In genomic region chr13:98014766-98015165, GRCh38 we compare ENCODE assay signal across 17 cellular contexts.
DNase-seq lines count a peak whose midpoint lies in the region; ATAC-seq and TF ChIP-seq lines count a peak whose summit lies in the region.
"Had no signal": no experiment of that assay in that cellular context is flagged by ENCODE, and none has a peak within 500 bp of the region (broad histone marks: within the 10 kb centered on the region; RNA-seq: fewer than 3 reads in every experiment).

No MANE protein-coding gene starts in this region.

- H3K9me3 ChIP-seq in CD4-positive, alpha-beta memory T cell (ENCODE audit: control insufficient read depth in 1 of 2, low read length in 2 of 2), result no peaks in the 10 kb centered on the region
- no peaks in the 10 kb centered on the region for H3K9me3 ChIP-seq in mesodermal cell (ENCODE audit: control insufficient read depth, low read length)
- H3K9me3 ChIP-seq in esophagus muscularis mucosa, result no peaks in the 10 kb centered on the region
- H3K9me3 ChIP-seq in ovary, result no peaks in the 10 kb centered on the region
- H3K9me3 ChIP-seq: suprapubic skin had no signal

- H3K4me3 ChIP-seq in CD4-positive, alpha-beta memory T cell (ENCODE audit: low read length in 2 of 2), result no peak overlapping the region
- no peak overlapping the region for H3K4me3 ChIP-seq in mesodermal cell (ENCODE audit: extremely low read depth, insufficient read depth, low read length, poor library complexity, severe bottlenecking)
- no peak overlapping the region for H3K4me3 ChIP-seq in esophagus muscularis mucosa
- no peak overlapping the region for H3K4me3 ChIP-seq in ovary
- H3K4me3 ChIP-seq: suprapubic skin had no signal

- TF ChIP-seq CTCF in chondrocyte (IDR thresholded peaks at IDR 0.05), result no peak
- no peak for TF ChIP-seq CTCF in esophagus muscularis mucosa (IDR thresholded peaks at IDR 0.05)
- TF ChIP-seq CTCF in ovary (IDR thresholded peaks at IDR 0.05), result no peak

- TF ChIP-seq POLR2A in esophagus muscularis mucosa (IDR thresholded peaks at IDR 0.05; ENCODE audit: low read depth) (no peak), ovary (IDR thresholded peaks at IDR 0.05) (no peak)

- H3K4me3 Mint-ChIP-seq in CD4-positive, alpha-beta memory T cell, result no peak overlapping the region
- H3K4me3 Mint-ChIP-seq in chondrocyte (ENCODE audit: unreplicated experiment), result no peak overlapping the region
- no peak overlapping the region for H3K4me3 Mint-ChIP-seq in effector memory CD8-positive, alpha-beta T cell
- H3K4me3 Mint-ChIP-seq: activated CD8-positive, alpha-beta T cell treated with anti-CD3 and anti-CD28 coated beads for 36 hours; activated naive CD4-positive, alpha-beta T cell treated with anti-CD3 and anti-CD28 coated beads for 36 hours; natural killer cell had no signal

- no peaks in the 10 kb centered on the region for H3K27me3 ChIP-seq in CD4-positive, alpha-beta memory T cell (ENCODE audit: insufficient read depth, low read length)
- no peaks in the 10 kb centered on the region for H3K27me3 ChIP-seq in esophagus muscularis mucosa
- H3K27me3 ChIP-seq in ovary, result no peaks in the 10 kb centered on the region
- H3K27me3 ChIP-seq: suprapubic skin had no signal

- no peak for DNase-seq in CD4-positive, alpha-beta memory T cell
- DNase-seq in MV-4-11 (lab: John Stamatoyannopoulos, UW) (peak; percentile 20), chondrocyte (ENCODE audit: low spot score) (no peak), esophagus muscularis mucosa (ENCODE audit: extremely low spot score) (no peak), ovary (no peak), amygdala (lab: John Stamatoyannopoulos, UW) (no peak)
- DNase-seq in effector memory CD8-positive, alpha-beta T cell, result no peak
- DNase-seq: activated CD8-positive, alpha-beta T cell treated with anti-CD3 and anti-CD28 coated beads for 36 hours; activated naive CD4-positive, alpha-beta T cell treated with anti-CD3 and anti-CD28 coated beads for 36 hours; cortex of kidney; left colon; natural killer cell; NCI-H69; Right ventricle myocardium superior had no signal

- no peak for ATAC-seq in effector memory CD8-positive, alpha-beta T cell (replicated peaks)
- ATAC-seq: activated CD8-positive, alpha-beta T cell treated with anti-CD3 and anti-CD28 coated beads for 36 hours; HepG2; left colon; natural killer cell had no signal

- no peaks in the 10 kb centered on the region for H3K4me1 ChIP-seq in CD4-positive, alpha-beta memory T cell (ENCODE audit: insufficient read depth, low read length)
- H3K4me1 ChIP-seq in mesodermal cell (ENCODE audit: control insufficient read depth, insufficient read depth, low read length, poor library complexity, severe bottlenecking) (peaks cover 14% of the 10 kb centered on the region), esophagus muscularis mucosa (no peaks in the 10 kb centered on the region), ovary (ENCODE audit: insufficient read depth) (no peaks in the 10 kb centered on the region)
- H3K4me1 ChIP-seq: suprapubic skin had no signal

- peaks cover 57 to 68% of the 10 kb centered on the region in 2 donors for H3K36me3 Mint-ChIP-seq in CD4-positive, alpha-beta memory T cell
- peaks cover 44% of the 10 kb centered on the region for H3K36me3 Mint-ChIP-seq in chondrocyte (ENCODE audit: low read depth)
- peaks cover 86% of the 10 kb centered on the region for H3K36me3 Mint-ChIP-seq in effector memory CD8-positive, alpha-beta T cell (ENCODE audit: insufficient read depth)

- CTCF ChIA-PET in CD4-positive, alpha-beta memory T cell (lab: Charles Lee; ENCODE audit: partially characterized antibody), result no interaction called here

- peak overlapping the region in 4 of 7 donors; percentile 11 to 68 (median 36) for H3K27ac Mint-ChIP-seq in CD4-positive, alpha-beta memory T cell
- H3K27ac Mint-ChIP-seq in chondrocyte (ENCODE audit: unreplicated experiment), result peak overlapping the region; percentile 76
- no peak overlapping the region for H3K27ac Mint-ChIP-seq in effector memory CD8-positive, alpha-beta T cell
- H3K27ac Mint-ChIP-seq: activated CD8-positive, alpha-beta T cell treated with anti-CD3 and anti-CD28 coated beads for 36 hours; activated naive CD4-positive, alpha-beta T cell treated with anti-CD3 and anti-CD28 coated beads for 36 hours; natural killer cell had no signal

- peaks cover 35% of the 10 kb centered on the region for H3K36me3 ChIP-seq in CD4-positive, alpha-beta memory T cell (ENCODE audit: insufficient read depth, low read length)
- H3K36me3 ChIP-seq in mesodermal cell (ENCODE audit: control insufficient read depth, insufficient read depth, low read length) (peaks cover 82% of the 10 kb centered on the region), esophagus muscularis mucosa (peaks cover 45 to 100% (median 88%) of the 10 kb centered on the region in 4 donors), ovary (no peaks in the 10 kb centered on the region)

- POLR2A ChIA-PET in CD4-positive, alpha-beta memory T cell (lab: Charles Lee; ENCODE audit: partially characterized antibody), result no interaction called here

- no peaks in the 10 kb centered on the region for H3K27me3 Mint-ChIP-seq in CD4-positive, alpha-beta memory T cell
- no peaks in the 10 kb centered on the region for H3K27me3 Mint-ChIP-seq in chondrocyte (ENCODE audit: low read depth)
- no peaks in the 10 kb centered on the region for H3K27me3 Mint-ChIP-seq in effector memory CD8-positive, alpha-beta T cell
- H3K27me3 Mint-ChIP-seq: activated CD8-positive, alpha-beta T cell treated with anti-CD3 and anti-CD28 coated beads for 36 hours had no signal

- H3K4me1 Mint-ChIP-seq in CD4-positive, alpha-beta memory T cell, result peaks cover 0 to 3% (median 0%) of the 10 kb centered on the region in 4 donors
- peaks cover 5% of the 10 kb centered on the region for H3K4me1 Mint-ChIP-seq in chondrocyte (ENCODE audit: low read depth)
- H3K4me1 Mint-ChIP-seq in effector memory CD8-positive, alpha-beta T cell (ENCODE audit: low read depth in 2 of 2), result no peaks in the 10 kb centered on the region
- H3K4me1 Mint-ChIP-seq: natural killer cell had no signal

- intact Hi-C loops in CD4-positive, alpha-beta memory T cell (cut with micrococcal nuclease), result no loop called here
- intact Hi-C loops in esophagus muscularis mucosa (cut with DNase I), result no loop called here
- intact Hi-C loops in ovary (cut with DNase I), result no loop called here

- TF ChIP-seq EP300 in esophagus muscularis mucosa (IDR thresholded peaks at IDR 0.05) (no peak), ovary (IDR thresholded peaks at IDR 0.05) (no peak)

- no peaks in the 10 kb centered on the region for H3K9me3 Mint-ChIP-seq in CD4-positive, alpha-beta memory T cell
- no peaks in the 10 kb centered on the region for H3K9me3 Mint-ChIP-seq in chondrocyte (ENCODE audit: low read depth)
- no peaks in the 10 kb centered on the region for H3K9me3 Mint-ChIP-seq in effector memory CD8-positive, alpha-beta T cell
- H3K9me3 Mint-ChIP-seq: activated CD8-positive, alpha-beta T cell treated with anti-CD3 and anti-CD28 coated beads for 36 hours; activated naive CD4-positive, alpha-beta T cell treated with anti-CD3 and anti-CD28 coated beads for 36 hours; natural killer cell had no signal

- H3K27ac ChIP-seq in CD4-positive, alpha-beta memory T cell (ENCODE audit: low read depth, low read length), result no peak overlapping the region
- peak overlapping the region; percentile 8 for H3K27ac ChIP-seq in mesodermal cell (ENCODE audit: low read depth, low read length, severe bottlenecking)
- no peak overlapping the region for H3K27ac ChIP-seq in esophagus muscularis mucosa (replicated peaks in 1 of 4)
- H3K27ac ChIP-seq in ovary, result no peak overlapping the region
- H3K27ac ChIP-seq: suprapubic skin had no signal

Comparison
In these comparisons a context has a peak if more than half of its experiments do, and no peak if none do; other contexts are left out.
1. H3K27ac Mint-ChIP-seq: peak in CD4-positive, alpha-beta memory T cell (4 of 7) and chondrocyte (single experiment); none in effector memory CD8-positive, alpha-beta T cell (0 of 2).